8 cellular contexts compared by ENCODE assay signal in the genomic region with DNA sequence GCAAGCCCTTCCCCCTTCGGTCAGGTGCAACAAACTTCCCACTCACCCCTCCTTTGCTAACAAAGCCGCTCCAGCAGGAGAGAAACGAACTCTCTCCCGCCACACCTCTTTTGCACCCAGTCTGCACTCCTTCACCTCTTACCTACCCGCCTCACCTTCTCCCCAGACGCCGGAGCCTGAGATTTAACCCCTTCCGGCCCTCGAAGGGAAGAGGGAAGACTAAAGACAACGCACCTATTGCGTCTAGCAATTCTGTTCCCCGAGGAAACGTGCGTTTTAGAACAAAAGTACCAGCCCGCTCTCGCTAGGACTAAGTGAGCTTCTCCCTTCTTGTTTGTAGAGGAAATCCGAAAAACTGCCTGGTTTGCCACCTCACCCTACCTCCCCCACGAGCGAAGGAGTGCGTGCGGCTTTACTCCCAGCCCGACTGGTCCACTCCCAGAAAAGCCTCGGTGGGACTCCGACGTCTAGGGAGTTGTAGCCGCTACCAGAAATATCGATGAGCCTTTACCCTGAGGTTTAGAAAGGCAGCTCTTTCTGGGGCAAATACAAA. TPM values are rescaled to one million over a fixed set of nuclear protein-coding genes. Genes with fewer than 3 reads are reported as not detected.
DNase-seq lines count a peak whose midpoint lies in the region; ATAC-seq and TF ChIP-seq lines count a peak whose summit lies in the region.

No MANE protein-coding gene starts in this region.

- no CpG with 5 or more reads among the region's 27 CpGs for WGBS in trophoblast cell (ENCODE audit: extremely low coverage, insufficient coverage, insufficient read length)

- peak overlapping the region; percentile 78 for H2BK12ac ChIP-seq in trophoblast cell (ENCODE audit: low read length)

- peak overlapping the region; percentile 74 for H4K91ac ChIP-seq in trophoblast cell (ENCODE audit: low read depth, low read length)

- peak; percentile 58 for ATAC-seq in HG02571 (IDR thresholded peaks at IDR 0.05; ENCODE audit: unreplicated experiment)
- peak; percentile 72 for ATAC-seq in activated naive CD8-positive, alpha-beta T cell treated with anti-CD3 and anti-CD28 coated beads, Interleukin-2, amount 10 ng/mL, durations not matched to agents 7 days and 5 days (ENCODE audit: low read depth)

- peak overlapping the region; percentile 86 for H2BK120ac ChIP-seq in trophoblast cell (ENCODE audit: insufficient read depth, low read length, poor library complexity)

- peaks cover 27% of the 10 kb centered on the region for H3K4me1 Mint-ChIP-seq in activated naive CD8-positive, alpha-beta T cell treated with anti-CD3 and anti-CD28 coated beads, Interleukin-2, amount 10 ng/mL, durations not matched to agents 7 days and 5 days
- peaks cover 9% of the 10 kb centered on the region for H3K4me1 Mint-ChIP-seq in type B pancreatic cell (ENCODE audit: unreplicated experiment)

- peak; percentile 37 for TF ChIP-seq POLR2A in NB4 (IDR thresholded peaks at IDR 0.05; ENCODE audit: extremely low read depth, insufficient read length)

- H3K27ac ChIP-seq in trophoblast cell (ENCODE audit: low read depth, low read length) = peak overlapping the region; percentile 96

- peak overlapping the region; percentile 85 for H3K4ac ChIP-seq in trophoblast cell (ENCODE audit: low read depth, low read length)

- no peak for TF ChIP-seq CTCF in GM10266 (IDR thresholded peaks at IDR 0.05; ENCODE audit: control insufficient read depth, insufficient read depth, low read depth, missing control alignments)
- TF ChIP-seq CTCF in NB4 (IDR thresholded peaks at IDR 0.05; ENCODE audit: low read depth, low read length) = no peak
- TF ChIP-seq CTCF in type B pancreatic cell (conservative IDR thresholded peaks at IDR 0.05) = no peak

- H4K12ac ChIP-seq in trophoblast cell (ENCODE audit: low read depth, low read length) = peak overlapping the region; percentile 73

- POLR2A ChIA-PET in activated naive CD8-positive, alpha-beta T cell treated with anti-CD3 and anti-CD28 coated beads, Interleukin-2, amount 10 ng/mL, durations not matched to agents 7 days and 5 days (lab: Charles Lee) = interaction anchor here (0.9 to 1.7 kb wide), 5 partner anchors 134 to 453 kb away, joined by 3 to 12 read pairs (median 4); partner anchors contain the start of genes REL and USP34

- H3K79me2 ChIP-seq in trophoblast cell (ENCODE audit: control insufficient read depth, insufficient read depth, low read length, poor library complexity) = peaks cover 14% of the 10 kb centered on the region

- H3K9me3 ChIP-seq in trophoblast cell (ENCODE audit: insufficient read depth, low read depth, low read length) = peaks cover 4% of the 10 kb centered on the region

- H3K4me3 Mint-ChIP-seq in activated naive CD8-positive, alpha-beta T cell treated with anti-CD3 and anti-CD28 coated beads, Interleukin-2, amount 10 ng/mL, durations not matched to agents 7 days and 5 days = peak overlapping the region; percentile 93
- H3K4me3 Mint-ChIP-seq in type B pancreatic cell = peak overlapping the region; percentile 99

- no peak overlapping the region for H3K23ac ChIP-seq in trophoblast cell (ENCODE audit: low read length)

- peak overlapping the region; percentile 83 for H4K8ac ChIP-seq in trophoblast cell (ENCODE audit: low read depth, low read length)

- DNase-seq in GM10266 (ENCODE audit: extremely low spot score) (peak; percentile 61), NB4 (ENCODE audit: low read depth) (peak; percentile 89), SKM-1 treated with dmso at 0.1 percent for 144 hours (lab: John Stamatoyannopoulos, UW; ENCODE audit: unreplicated experiment) (peak; percentile 89), cardiac septum (ENCODE audit: low spot score) (peak; percentile 91), trophoblast cell (peak; percentile 74 to 84), type B pancreatic cell (ENCODE audit: extremely low spot score, unreplicated experiment) (peak; percentile 77)
- DNase-seq in activated naive CD8-positive, alpha-beta T cell treated with anti-CD3 and anti-CD28 coated beads, Interleukin-2, amount 10 ng/mL, durations not matched to agents 7 days and 5 days = peak; percentile 78

- H3K36me3 ChIP-seq in trophoblast cell (ENCODE audit: control insufficient read depth in 1 of 2, insufficient read depth in 2 of 2, low read length in 2 of 2) = peaks cover 9 to 11% of the 10 kb centered on the region in 2 experiments

- H3K4me2 ChIP-seq in trophoblast cell (ENCODE audit: low read length) = peak overlapping the region; percentile 97

- peak overlapping the region; percentile 94 for H2AFZ ChIP-seq in trophoblast cell (ENCODE audit: insufficient read depth, low read length, poor library complexity)

- peaks cover 9% of the 10 kb centered on the region for H3K36me3 Mint-ChIP-seq in activated naive CD8-positive, alpha-beta T cell treated with anti-CD3 and anti-CD28 coated beads, Interleukin-2, amount 10 ng/mL, durations not matched to agents 7 days and 5 days
- H3K36me3 Mint-ChIP-seq in type B pancreatic cell = peaks cover 10% of the 10 kb centered on the region

- peak overlapping the region; percentile 92 for H3K9ac ChIP-seq in trophoblast cell (ENCODE audit: low read length)

- intact Hi-C loops in cardiac septum (cut with DNase I) = loop anchor here (1.0 to 2.0 kb wide), 3 partner anchors 48 to 160 kb away; partner anchors contain the start of genes REL and SANBR

- peaks cover 0 to 2% of the 10 kb centered on the region in 2 experiments for H3K4me1 ChIP-seq in trophoblast cell (ENCODE audit: control insufficient read depth in 1 of 2, insufficient read depth in 2 of 2, low read length in 2 of 2)

- H3K79me1 ChIP-seq in trophoblast cell (ENCODE audit: low read length) = peaks cover 17% of the 10 kb centered on the region

- H3K27me3 Mint-ChIP-seq in activated naive CD8-positive, alpha-beta T cell treated with anti-CD3 and anti-CD28 coated beads, Interleukin-2, amount 10 ng/mL, durations not matched to agents 7 days and 5 days = no peaks in the 10 kb centered on the region
- no peaks in the 10 kb centered on the region for H3K27me3 Mint-ChIP-seq in type B pancreatic cell

- H3K27ac Mint-ChIP-seq in activated naive CD8-positive, alpha-beta T cell treated with anti-CD3 and anti-CD28 coated beads, Interleukin-2, amount 10 ng/mL, durations not matched to agents 7 days and 5 days = peak overlapping the region; percentile 92
- H3K27ac Mint-ChIP-seq in type B pancreatic cell = peak overlapping the region; percentile 97

- H3K4me3 ChIP-seq in NB4 (ENCODE audit: low read depth, low read length) (peak overlapping the region; percentile 89), trophoblast cell (ENCODE audit: low read depth, low read length) (peak overlapping the region; percentile 84)

- no peak overlapping the region for H2AK5ac ChIP-seq in trophoblast cell (ENCODE audit: low read length)

- peak overlapping the region; percentile 91 for H3K18ac ChIP-seq in trophoblast cell (ENCODE audit: low read length)

- no peaks in the 10 kb centered on the region for H3K27me3 ChIP-seq in trophoblast cell (ENCODE audit: insufficient read depth, low read length)

- H3K9me3 Mint-ChIP-seq in activated naive CD8-positive, alpha-beta T cell treated with anti-CD3 and anti-CD28 coated beads, Interleukin-2, amount 10 ng/mL, durations not matched to agents 7 days and 5 days = peaks cover under 1% of the 10 kb centered on the region
- H3K9me3 Mint-ChIP-seq in type B pancreatic cell = peaks cover 1% of the 10 kb centered on the region

- H3K14ac ChIP-seq in trophoblast cell (ENCODE audit: low read length) = peak overlapping the region; percentile 81

- H2BK5ac ChIP-seq in trophoblast cell (ENCODE audit: low read depth, low read length, poor library complexity) = peak overlapping the region; percentile 95

RNA-seq across cellular contexts. Expression of gene PEX13, which starts 0.4 kb away (rescaled TPM):
- total RNA-seq in activated naive CD8-positive, alpha-beta T cell treated with anti-CD3 and anti-CD28 coated beads, Interleukin-2, amount 10 ng/mL, durations not matched to agents 7 days and 5 days = 10 to 100 TPM; 16.5 to 20.1 TPM
- total RNA-seq in cardiac septum = 24.0 TPM
- polyA plus RNA-seq in trophoblast cell (2013) = 18.6 and 19.5 TPM in 2 replicates
- total RNA-seq in type B pancreatic cell (ENCODE audit: low replicate concordance) = 28.9 and 31.6 TPM in 2 replicates

RNA-seq across cellular contexts. Expression of gene PUS10, which starts 1.0 kb away (rescaled TPM):
- total RNA-seq in activated naive CD8-positive, alpha-beta T cell treated with anti-CD3 and anti-CD28 coated beads, Interleukin-2, amount 10 ng/mL, durations not matched to agents 7 days and 5 days = 10 to 100 TPM in 1 of 2 experiments, 1 to 10 TPM in 1; 8.0 to 10.6 TPM
- total RNA-seq in cardiac septum (3.3 TPM), type B pancreatic cell (ENCODE audit: low replicate concordance) (6.3 and 6.8 TPM in 2 replicates)
- polyA plus RNA-seq in trophoblast cell (2013) = 2.5 and 2.6 TPM in 2 replicates

RNA-seq across cellular contexts. Expression of gene SANBR, which starts 48.6 kb away (rescaled TPM):
- total RNA-seq in activated naive CD8-positive, alpha-beta T cell treated with anti-CD3 and anti-CD28 coated beads, Interleukin-2, amount 10 ng/mL, durations not matched to agents 7 days and 5 days = 1 to 10 TPM; 5.8 to 7.0 TPM
- total RNA-seq in cardiac septum (9.6 TPM), type B pancreatic cell (ENCODE audit: low replicate concordance) (12.6 and 22.3 TPM in 2 replicates)
- 12.2 and 12.3 TPM in 2 replicates for polyA plus RNA-seq in trophoblast cell (2013)

Comparison
In these comparisons a context has a peak if more than half of its experiments do, and no peak if none do; other contexts are left out.
1. Peak in every context shown above with its lines: DNase-seq, ATAC-seq, H3K4me3 ChIP-seq and H3K27ac ChIP-seq.